In genomic region chr18:26327062-26327461, GRCh38 we compare ENCODE assay signal across 2 cellular contexts.
TF ChIP-seq lines count a peak whose summit lies in the region.

No MANE protein-coding gene starts in this region.

TF ChIP-seq in GM23338, 12 proteins besides CTCF, POLR2A, EP300 and RAD21 (continued from another document):
- TF ChIP-seq ETS1 (IDR thresholded peaks at IDR 0.05): no peak
- no peak for TF ChIP-seq JUNB (IDR thresholded peaks at IDR 0.05; ENCODE audit: unreplicated experiment)
- TF ChIP-seq POLR2AphosphoS5 (IDR thresholded peaks at IDR 0.05; ENCODE audit: low read depth): no peak
- no peak for TF ChIP-seq ZNF114 (CRISPR knock-in tag; IDR thresholded peaks at IDR 0.05)
- no peak for TF ChIP-seq ZNF331 (CRISPR knock-in tag; IDR thresholded peaks at IDR 0.05; ENCODE audit: low read depth)
- no peak for TF ChIP-seq STAT1 (IDR thresholded peaks at IDR 0.05; ENCODE audit: unreplicated experiment)
- TF ChIP-seq, protein P1, sequence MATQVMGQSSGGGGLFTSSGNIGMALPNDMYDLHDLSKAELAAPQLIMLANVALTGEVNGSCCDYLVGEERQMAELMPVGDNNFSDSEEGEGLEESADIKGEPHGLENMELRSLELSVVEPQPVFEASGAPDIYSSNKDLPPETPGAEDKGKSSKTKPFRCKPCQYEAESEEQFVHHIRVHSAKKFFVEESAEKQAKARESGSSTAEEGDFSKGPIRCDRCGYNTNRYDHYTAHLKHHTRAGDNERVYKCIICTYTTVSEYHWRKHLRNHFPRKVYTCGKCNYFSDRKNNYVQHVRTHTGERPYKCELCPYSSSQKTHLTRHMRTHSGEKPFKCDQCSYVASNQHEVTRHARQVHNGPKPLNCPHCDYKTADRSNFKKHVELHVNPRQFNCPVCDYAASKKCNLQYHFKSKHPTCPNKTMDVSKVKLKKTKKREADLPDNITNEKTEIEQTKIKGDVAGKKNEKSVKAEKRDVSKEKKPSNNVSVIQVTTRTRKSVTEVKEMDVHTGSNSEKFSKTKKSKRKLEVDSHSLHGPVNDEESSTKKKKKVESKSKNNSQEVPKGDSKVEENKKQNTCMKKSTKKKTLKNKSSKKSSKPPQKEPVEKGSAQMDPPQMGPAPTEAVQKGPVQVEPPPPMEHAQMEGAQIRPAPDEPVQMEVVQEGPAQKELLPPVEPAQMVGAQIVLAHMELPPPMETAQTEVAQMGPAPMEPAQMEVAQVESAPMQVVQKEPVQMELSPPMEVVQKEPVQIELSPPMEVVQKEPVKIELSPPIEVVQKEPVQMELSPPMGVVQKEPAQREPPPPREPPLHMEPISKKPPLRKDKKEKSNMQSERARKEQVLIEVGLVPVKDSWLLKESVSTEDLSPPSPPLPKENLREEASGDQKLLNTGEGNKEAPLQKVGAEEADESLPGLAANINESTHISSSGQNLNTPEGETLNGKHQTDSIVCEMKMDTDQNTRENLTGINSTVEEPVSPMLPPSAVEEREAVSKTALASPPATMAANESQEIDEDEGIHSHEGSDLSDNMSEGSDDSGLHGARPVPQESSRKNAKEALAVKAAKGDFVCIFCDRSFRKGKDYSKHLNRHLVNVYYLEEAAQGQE (IDR thresholded peaks at IDR 0.05; ENCODE audit: unreplicated experiment): no peak
- TF ChIP-seq EZH2phosphoT487 (IDR thresholded peaks at IDR 0.05; ENCODE audit: unreplicated experiment): no peak

TF ChIP-seq in H1, 55 proteins besides CTCF, POLR2A, EP300 and RAD21 (continued from another document):
- TF ChIP-seq SRF (IDR thresholded peaks at IDR 0.05; ENCODE audit: low read depth, low read length) (no peak), TAF1 (IDR thresholded peaks at IDR 0.05; ENCODE audit: low read depth, low read length) (no peak), BRCA1 (IDR thresholded peaks at IDR 0.05; ENCODE audit: low read depth, low read length) (no peak), TAF7 (optimal IDR thresholded peaks at IDR 0.05; ENCODE audit: borderline replicate concordance, low read depth, low read length) (no peak), GTF2F1 (IDR thresholded peaks at IDR 0.05; ENCODE audit: borderline replicate concordance, low read depth, low read length) (no peak), SP1 (IDR thresholded peaks at IDR 0.05; ENCODE audit: low read depth, low read length) (no peak), SP4 (IDR thresholded peaks at IDR 0.05; ENCODE audit: low read length) (no peak), GABPA (IDR thresholded peaks at IDR 0.05; ENCODE audit: borderline replicate concordance, insufficient read depth, low read length) (no peak), JUND (IDR thresholded peaks at IDR 0.05; ENCODE audit: low read length) (no peak)
TF ChIP-seq in H1: peak in this region for 0.
